ENCODE assay signal across 8 cellular contexts in genomic region chr1:21909787-21910503, GRCh38. TPM values are rescaled to one million over a fixed set of nuclear protein-coding genes. Genes with fewer than 3 reads are reported as not detected.
A peak's percentile ranks its signal among the peaks of the same experiment; 100 is the strongest.
DNase-seq lines count a peak whose midpoint lies in the region; ATAC-seq and TF ChIP-seq lines count a peak whose summit lies in the region.

No MANE protein-coding gene starts in this region.

- no peak overlapping the region for H3K4me3 Mint-ChIP-seq in mesothelial cell of epicardium

- ATAC-seq in GM19328 (IDR thresholded peaks at IDR 0.05; ENCODE audit: unreplicated experiment) (no peak), HG03432 (IDR thresholded peaks at IDR 0.05; ENCODE audit: unreplicated experiment) (no peak)

- H3K4me1 Mint-ChIP-seq in mesothelial cell of epicardium = peaks cover 22% of the 10 kb centered on the region

- H3K36me3 ChIP-seq in brain microvascular endothelial cell (replicated peaks) (no peaks in the 10 kb centered on the region), suprapubic skin (no peaks in the 10 kb centered on the region)

- H3K4me3 ChIP-seq in brain microvascular endothelial cell (ENCODE audit: low read depth, low read length) = no peak overlapping the region
- H3K4me3 ChIP-seq in suprapubic skin = no peak overlapping the region

- H3K27ac Mint-ChIP-seq in mesothelial cell of epicardium = peak overlapping the region; percentile 88

- H3K27me3 ChIP-seq in brain microvascular endothelial cell (replicated peaks) = no peaks in the 10 kb centered on the region
- H3K27me3 ChIP-seq in suprapubic skin = no peaks in the 10 kb centered on the region

- H3K27ac ChIP-seq in brain microvascular endothelial cell (peak overlapping the region; percentile 72), suprapubic skin (peak overlapping the region; percentile 88)

- in situ Hi-C loops in brain microvascular endothelial cell (cut with HindIII; ENCODE audit: low pct_ligation_motif_present, low sequenced_read_pairs) = no loop called here

- H3K27me3 Mint-ChIP-seq in mesothelial cell of epicardium (ENCODE audit: low read depth) = no peaks in the 10 kb centered on the region

- no peaks in the 10 kb centered on the region for H3K36me3 Mint-ChIP-seq in mesothelial cell of epicardium

- TF ChIP-seq CTCF in brain microvascular endothelial cell (IDR thresholded peaks at IDR 0.05; ENCODE audit: low read depth, low read length, missing control alignments) = no peak
- no peak for TF ChIP-seq CTCF in mesothelial cell of epicardium (IDR thresholded peaks at IDR 0.05; ENCODE audit: unreplicated experiment)
- TF ChIP-seq CTCF in suprapubic skin (IDR thresholded peaks at IDR 0.05) = peak in 1 of 2 donors; percentile 10

- H3K9me3 Mint-ChIP-seq in mesothelial cell of epicardium = no peaks in the 10 kb centered on the region

- H3K4me1 ChIP-seq in suprapubic skin = peaks cover 100% of the 10 kb centered on the region

- no peaks in the 10 kb centered on the region for H3K9me3 ChIP-seq in suprapubic skin

- 17% methylated on average over 8 of the region's 9 CpGs for WGBS in suprapubic skin

- no peak for TF ChIP-seq EP300 in suprapubic skin (IDR thresholded peaks at IDR 0.05)

- TF ChIP-seq POLR2A in suprapubic skin (IDR thresholded peaks at IDR 0.05) = no peak

- peak; percentile 70 for DNase-seq in AG20443 (ENCODE audit: low spot score)
- peak; percentile 42 for DNase-seq in NOMO-1 treated with DMSO at 0.1 percent for 48 hours (lab: John Stamatoyannopoulos, UW; ENCODE audit: unreplicated experiment)
- DNase-seq in brain microvascular endothelial cell = peak; percentile 73
- no peak for DNase-seq in mesothelial cell of epicardium (ENCODE audit: low spot score in 2 of 2, unreplicated experiment in 2 of 2)
- peak in 1 of 2 donors; percentile 81 for DNase-seq in suprapubic skin (ENCODE audit: low spot score in 2 of 2)
- no peak for DNase-seq in AML-193 (lab: John Stamatoyannopoulos, UW)

RNA-seq across cellular contexts. Expression of gene HSPG2, which starts 27.2 kb away (rescaled TPM):
- total RNA-seq in mesothelial cell of epicardium = 221 to 226 TPM (median 221 TPM) in 3 replicates
- 100 to 1,000 TPM in 3 of 4 donors, 10 to 100 TPM in 1; 97.5 to 164 (median 131) TPM for total RNA-seq in suprapubic skin

Comparison
In these comparisons a context has a peak if more than half of its experiments do, and no peak if none do; other contexts are left out.
1. DNase-seq: peak in AG20443 (single experiment), NOMO-1 treated with DMSO at 0.1 percent for 48 hours (single experiment) and brain microvascular endothelial cell (single experiment); none in mesothelial cell of epicardium (0 of 2) and AML-193 (0 of 2).